In genomic region chr20:45420125-45420524, GRCh38 we compare ENCODE assay signal across 13 cellular contexts. TPM values are rescaled to one million over a fixed set of nuclear protein-coding genes. Genes with fewer than 3 reads are reported as not detected.
DNase-seq lines count a peak whose midpoint lies in the region; ATAC-seq and TF ChIP-seq lines count a peak whose summit lies in the region.
"Had no signal": no experiment of that assay in that cellular context is flagged by ENCODE, and none has a peak within 500 bp of the region (broad histone marks: within the 10 kb centered on the region; RNA-seq: fewer than 3 reads in every experiment).

No MANE protein-coding gene starts in this region.

- H2BK12ac ChIP-seq in mesenchymal stem cell (ENCODE audit: low read length in 2 of 2) = no peak overlapping the region

- peak overlapping the region; percentile 16 to 43 for H3K9ac ChIP-seq in colonic mucosa (ENCODE audit: low read depth in 2 of 2, low read length in 2 of 2)
- H3K9ac ChIP-seq in mesenchymal stem cell (ENCODE audit: low read length) = peak overlapping the region; percentile 78

- H3K4ac ChIP-seq in mesenchymal stem cell (ENCODE audit: low read depth in 1 of 2, low read length in 2 of 2) = no peak overlapping the region

- peaks cover 0 to 56% (median 0%) of the 10 kb centered on the region in 3 donors for H3K36me3 ChIP-seq in Peyer's patch
- peaks cover 24% of the 10 kb centered on the region for H3K36me3 ChIP-seq in colonic mucosa
- H3K36me3 ChIP-seq in mesenchymal stem cell (ENCODE audit: control insufficient read depth in 1 of 2, insufficient read depth in 2 of 2, low read depth in 1 of 2, low read length in 2 of 2) = peaks cover 45 to 47% of the 10 kb centered on the region in 2 experiments

- no peak for DNase-seq in Peyer's patch
- DNase-seq in colonic mucosa = no peak
- DNase-seq in mesenchymal stem cell = no peak
- DNase-seq in DMS53 (lab: John Stamatoyannopoulos, UW) = no peak
- no peak for DNase-seq in posterior vena cava (ENCODE audit: low spot score)
- DNase-seq: activated CD4-positive, alpha-beta T cell treated with anti-CD3 and anti-CD28 coated beads, Interleukin-2, amount 10 ng/mL, durations not matched to agents 7 days and 5 days; activated effector memory CD4-positive, alpha-beta T cell treated with Interleukin-2 at 50 U/mL for 16 hours; central memory CD4-positive, alpha-beta T cell; retina had no signal

- H3K79me1 ChIP-seq in mesenchymal stem cell (replicated peaks; ENCODE audit: low read length, poor library complexity, severe bottlenecking) = peaks cover 21% of the 10 kb centered on the region

- no peak overlapping the region for H2BK120ac ChIP-seq in mesenchymal stem cell (ENCODE audit: low read depth, low read length)

- 97% methylated on average over 8 of the region's 8 CpGs for WGBS in mesenchymal stem cell

- no peak overlapping the region for H2BK5ac ChIP-seq in mesenchymal stem cell (ENCODE audit: low read depth, low read length, poor library complexity, severe bottlenecking)

- TF ChIP-seq CTCF in Peyer's patch (IDR thresholded peaks at IDR 0.05) (no peak), colonic mucosa (IDR thresholded peaks at IDR 0.05) (no peak)

- no peak overlapping the region for H4K91ac ChIP-seq in mesenchymal stem cell (ENCODE audit: low read length)

- H3K27me3 ChIP-seq in Peyer's patch (no peaks in the 10 kb centered on the region), colonic mucosa (no peaks in the 10 kb centered on the region), mesenchymal stem cell (ENCODE audit: control insufficient read depth in 1 of 2, insufficient read depth in 1 of 2, low read length in 2 of 2) (no peaks in the 10 kb centered on the region)
- H3K27me3 ChIP-seq: tibial nerve had no signal

- H3K27ac ChIP-seq in Peyer's patch (peak overlapping the region; percentile 67 to 75 (median 74)), colonic mucosa (peak overlapping the region; percentile 28), mesenchymal stem cell (ENCODE audit: low read length, poor library complexity, severe bottlenecking) (no peak overlapping the region), temporal lobe (ENCODE audit: low read depth, low read length) (peak overlapping the region; percentile 96)

- no peak overlapping the region for H3K18ac ChIP-seq in mesenchymal stem cell (ENCODE audit: low read depth in 1 of 2, low read length in 2 of 2)

- no peak overlapping the region for H3K14ac ChIP-seq in mesenchymal stem cell (ENCODE audit: low read length in 2 of 2)

- H4K8ac ChIP-seq in mesenchymal stem cell (ENCODE audit: low read length) = no peak overlapping the region

- H3K4me3 ChIP-seq in Peyer's patch = no peak overlapping the region
- H3K4me3 ChIP-seq in colonic mucosa = no peak overlapping the region
- peak overlapping the region in 1 of 2 experiments; percentile 31 for H3K4me3 ChIP-seq in mesenchymal stem cell (ENCODE audit: insufficient read depth in 1 of 2, low read depth in 1 of 2, low read length in 2 of 2)
- H3K4me3 ChIP-seq: tibial nerve had no signal

- H3K4me1 ChIP-seq in Peyer's patch (peaks cover 0 to 29% (median 13%) of the 10 kb centered on the region in 4 donors), colonic mucosa (peaks cover 18% of the 10 kb centered on the region), mesenchymal stem cell (ENCODE audit: control insufficient read depth, insufficient read depth, low read depth, low read length) (peaks cover 13% of the 10 kb centered on the region)

- intact Hi-C loops in colonic mucosa (cut with DNase I) (no loop called here), posterior vena cava (cut with DNase I) (no loop called here)

- H3K9me3 ChIP-seq in Peyer's patch = no peaks in the 10 kb centered on the region
- no peaks in the 10 kb centered on the region for H3K9me3 ChIP-seq in colonic mucosa
- H3K9me3 ChIP-seq in mesenchymal stem cell (ENCODE audit: control insufficient read depth, low read length) = no peaks in the 10 kb centered on the region
- H3K9me3 ChIP-seq: tibial nerve had no signal

- TF ChIP-seq POLR2A in Peyer's patch (IDR thresholded peaks at IDR 0.05) = no peak

- no peak overlapping the region for H2AK5ac ChIP-seq in mesenchymal stem cell (ENCODE audit: low read length, severe bottlenecking)

- no peak overlapping the region for H2AFZ ChIP-seq in mesenchymal stem cell (ENCODE audit: low read depth, low read length)

- H3K4me2 ChIP-seq in mesenchymal stem cell (ENCODE audit: low read length, poor library complexity, severe bottlenecking) = no peak overlapping the region

- no peak overlapping the region for H3K23ac ChIP-seq in mesenchymal stem cell (ENCODE audit: low read length in 2 of 2)

- no peak for ATAC-seq in HG03159 (IDR thresholded peaks at IDR 0.05; ENCODE audit: unreplicated experiment)

- H2BK15ac ChIP-seq in mesenchymal stem cell (ENCODE audit: low read depth, poor library complexity, severe bottlenecking) = no peak overlapping the region

RNA-seq across cellular contexts. Expression of gene PIGT, which starts 4.2 kb away (rescaled TPM):
- 100 to 1,000 TPM in 3 of 4 donors, 10 to 100 TPM in 1; 87.5 to 147 (median 113) TPM for total RNA-seq in Peyer's patch
- total RNA-seq in colonic mucosa = 100 to 1,000 TPM; 129 to 140 TPM
- 148 TPM for polyA plus RNA-seq in mesenchymal stem cell (2013, experiment 1 of 2)
- polyA plus RNA-seq in mesenchymal stem cell (2013, experiment 2 of 2) = 151 TPM
- total RNA-seq in temporal lobe = 8.6 TPM
- total RNA-seq in posterior vena cava = 100 to 1,000 TPM; 120 to 138 TPM

RNA-seq across cellular contexts. Expression of gene DBNDD2, which starts 12.0 kb away (rescaled TPM):
- total RNA-seq in Peyer's patch (10 to 100 TPM; 62.7 to 75.2 (median 68.0) TPM), colonic mucosa (100 to 1,000 TPM; 109 to 131 TPM), temporal lobe (7.4 TPM), posterior vena cava (100 to 1,000 TPM; 119 to 141 TPM)
- polyA plus RNA-seq in mesenchymal stem cell (2013, experiment 1 of 2) = 12.5 TPM
- polyA plus RNA-seq in mesenchymal stem cell (2013, experiment 2 of 2) = 12.0 TPM

RNA-seq across cellular contexts. Expression of gene TP53TG5, which starts 42.0 kb away (rescaled TPM):
- total RNA-seq in Peyer's patch (not detected), colonic mucosa (1 to 10 TPM in 1 of 2 donors, under 1 TPM in 1; 0.40 to 1.0 TPM), temporal lobe (not detected), posterior vena cava (1 to 10 TPM; 1.4 to 2.0 TPM)
- polyA plus RNA-seq in mesenchymal stem cell (2013, experiment 1 of 2) = not detected
- not detected for polyA plus RNA-seq in mesenchymal stem cell (2013, experiment 2 of 2)
- total RNA-seq: activated CD4-positive, alpha-beta T cell treated with anti-CD3 and anti-CD28 coated beads, Interleukin-2, amount 10 ng/mL, durations not matched to agents 7 days and 5 days; mucosa of gallbladder; tibial nerve had no signal

RNA-seq across cellular contexts. Expression of gene WFDC2, which starts 49.4 kb away (rescaled TPM):
- total RNA-seq in Peyer's patch (10 to 100 TPM in 1 of 4 donors, 1 to 10 TPM in 2, not detected in 1; 2.1 to 12.4 (median 7.9) TPM), colonic mucosa (100 to 1,000 TPM; 117 to 285 TPM), temporal lobe (3.7 TPM), posterior vena cava (10 to 100 TPM; 38.0 to 57.7 TPM)
- not detected for polyA plus RNA-seq in mesenchymal stem cell (2013, experiment 1 of 2)
- polyA plus RNA-seq in mesenchymal stem cell (2013, experiment 2 of 2) = not detected
- total RNA-seq: activated CD4-positive, alpha-beta T cell treated with anti-CD3 and anti-CD28 coated beads, Interleukin-2, amount 10 ng/mL, durations not matched to agents 7 days and 5 days had no signal

RNA-seq across cellular contexts. Expression of gene SYS1, which starts 57.2 kb away (rescaled TPM):
- total RNA-seq in Peyer's patch (10 to 100 TPM; 23.1 to 62.2 (median 46.9) TPM), colonic mucosa (10 to 100 TPM; 24.4 to 27.7 TPM), temporal lobe (18.7 TPM), posterior vena cava (10 to 100 TPM; 21.8 to 22.6 TPM)
- 18.6 TPM for polyA plus RNA-seq in mesenchymal stem cell (2013, experiment 1 of 2)
- 17.5 TPM for polyA plus RNA-seq in mesenchymal stem cell (2013, experiment 2 of 2)
